In genomic region chr1:20729155-20729931, GRCh38 we compare ENCODE assay signal across 19 cellular contexts. TPM values are rescaled to one million over a fixed set of nuclear protein-coding genes. Genes with fewer than 3 reads are reported as not detected.
DNase-seq lines count a peak whose midpoint lies in the region; FAIRE-seq and TF ChIP-seq lines count a peak whose summit lies in the region.
"Had no signal": no experiment of that assay in that cellular context is flagged by ENCODE, and none has a peak within 500 bp of the region (broad histone marks: within the 10 kb centered on the region; RNA-seq: fewer than 3 reads in every experiment).

No MANE protein-coding gene starts in this region.

- H3K27me3 ChIP-seq in MG63, result no peaks in the 10 kb centered on the region

- H3K9me3 Mint-ChIP-seq in chondrocyte (ENCODE audit: low read depth) (no peaks in the 10 kb centered on the region), neural crest cell (no peaks in the 10 kb centered on the region)
- H3K9me3 Mint-ChIP-seq: CD8-positive, alpha-beta memory T cell had no signal

- H3K36me3 ChIP-seq in HEK293 (ENCODE audit: control insufficient read depth in 2 of 2, insufficient read depth in 1 of 2, low read length in 2 of 2), result no peaks in the 10 kb centered on the region
- no peaks in the 10 kb centered on the region for H3K36me3 ChIP-seq in MG63
- H3K36me3 ChIP-seq: esophagus squamous epithelium, lower lobe of right lung had no signal

- CTCF ChIA-PET in HEK293 (lab: Yijun Ruan, JAX), result interaction anchor here (2.4 kb wide), 1 partner anchor 33 kb away, joined by 11 read pairs; no protein-coding TSS in a partner anchor

- POLR2A ChIA-PET in HEK293 (lab: Yijun Ruan, JAX), result no interaction called here

- H3K4me1 Mint-ChIP-seq in chondrocyte (ENCODE audit: low read depth) (peaks cover 17% of the 10 kb centered on the region), neural crest cell (peaks cover 17% of the 10 kb centered on the region)

- H3K36me3 Mint-ChIP-seq in chondrocyte (ENCODE audit: low read depth), result no peaks in the 10 kb centered on the region
- H3K36me3 Mint-ChIP-seq in neural crest cell (ENCODE audit: low read depth), result no peaks in the 10 kb centered on the region
- H3K36me3 Mint-ChIP-seq: activated naive CD8-positive, alpha-beta T cell; CD8-positive, alpha-beta memory T cell had no signal

- no peak for TF ChIP-seq CTCF in HEK293 (tag by site-specific recombination; IDR thresholded peaks at IDR 0.05)
- no peak for TF ChIP-seq CTCF in chondrocyte (IDR thresholded peaks at IDR 0.05)
- no peak for TF ChIP-seq CTCF in neural crest cell (conservative IDR thresholded peaks at IDR 0.05)

- H3K27ac Mint-ChIP-seq in chondrocyte (ENCODE audit: unreplicated experiment) (no peak overlapping the region), neural crest cell (ENCODE audit: unreplicated experiment) (peak overlapping the region; percentile 43)
- H3K27ac Mint-ChIP-seq: activated naive CD8-positive, alpha-beta T cell had no signal

- FAIRE-seq in GM12891 (lab: Jason Lieb, UNC), result no peak
- FAIRE-seq: GM18507 had no signal

- no peaks in the 10 kb centered on the region for H3K9me3 ChIP-seq in HEK293 (ENCODE audit: control insufficient read depth, insufficient read depth, low read depth, low read length)
- no peaks in the 10 kb centered on the region for H3K9me3 ChIP-seq in MG63
- H3K9me3 ChIP-seq: esophagus squamous epithelium, lower lobe of right lung had no signal

- H3K4me1 ChIP-seq in HEK293 (ENCODE audit: control insufficient read depth, insufficient read depth, low read length), result peaks cover 8% of the 10 kb centered on the region

- no peak overlapping the region for H3K27ac ChIP-seq in HEK293 (ENCODE audit: extremely low read depth, low read depth, low read length)
- H3K27ac ChIP-seq: 22Rv1, esophagus squamous epithelium, lower lobe of right lung had no signal

- peak; percentile 42 for DNase-seq in NCI-H1092 treated with DMSO at 0.1 percent for 48 hours (lab: John Stamatoyannopoulos, UW)
- no peak for DNase-seq in NCI-H1092 (lab: John Stamatoyannopoulos, UW)
- peak; percentile 79 for DNase-seq in chondrocyte (ENCODE audit: low spot score)
- no peak for DNase-seq in neural crest cell (ENCODE audit: low read depth, low spot score)
- no peak for DNase-seq in germinal center (ENCODE audit: low spot score)
- no peak for DNase-seq in GM12891 (ENCODE audit: insufficient read length, low spot score)
- DNase-seq in MG63, result no peak
- DNase-seq: esophagus squamous epithelium; hippocampal formation; Kasumi-1; lower lobe of right lung; NCI-H1930; SHP77 treated with DMSO at 0.1 percent for 48 hours; stimulated activated naive CD4-positive, alpha-beta T cell treated with Interleukin-2 at 50 U/mL for 16 hours had no signal

- no peak for TF ChIP-seq POLR2A in GM12891 (IDR thresholded peaks at IDR 0.05; ENCODE audit: low read depth, low read length)

- H3K4me3 Mint-ChIP-seq in chondrocyte (ENCODE audit: unreplicated experiment), result no peak overlapping the region
- H3K4me3 Mint-ChIP-seq in neural crest cell, result peak overlapping the region; percentile 84

- H3K4me3 ChIP-seq in HEK293 (ENCODE audit: low read depth, low read length), result no peak overlapping the region
- H3K4me3 ChIP-seq in MG63, result no peak overlapping the region
- H3K4me3 ChIP-seq: esophagus squamous epithelium, lower lobe of right lung had no signal

- H3K27me3 Mint-ChIP-seq in chondrocyte (ENCODE audit: low read depth) (peaks cover 4% of the 10 kb centered on the region), neural crest cell (ENCODE audit: low read depth) (peaks cover 60% of the 10 kb centered on the region)

TF ChIP-seq in HEK293, 187 proteins besides CTCF, POLR2A, EP300 and RAD21:
- TF ChIP-seq IKZF3 (tag by site-specific recombination; IDR thresholded peaks at IDR 0.05), result no peak
- no peak for TF ChIP-seq SP2 (tag by site-specific recombination; IDR thresholded peaks at IDR 0.05)
- no peak for TF ChIP-seq ZNF76 (tag by site-specific recombination; IDR thresholded peaks at IDR 0.05; ENCODE audit: borderline replicate concordance, low read depth)
- TF ChIP-seq, protein P1, sequence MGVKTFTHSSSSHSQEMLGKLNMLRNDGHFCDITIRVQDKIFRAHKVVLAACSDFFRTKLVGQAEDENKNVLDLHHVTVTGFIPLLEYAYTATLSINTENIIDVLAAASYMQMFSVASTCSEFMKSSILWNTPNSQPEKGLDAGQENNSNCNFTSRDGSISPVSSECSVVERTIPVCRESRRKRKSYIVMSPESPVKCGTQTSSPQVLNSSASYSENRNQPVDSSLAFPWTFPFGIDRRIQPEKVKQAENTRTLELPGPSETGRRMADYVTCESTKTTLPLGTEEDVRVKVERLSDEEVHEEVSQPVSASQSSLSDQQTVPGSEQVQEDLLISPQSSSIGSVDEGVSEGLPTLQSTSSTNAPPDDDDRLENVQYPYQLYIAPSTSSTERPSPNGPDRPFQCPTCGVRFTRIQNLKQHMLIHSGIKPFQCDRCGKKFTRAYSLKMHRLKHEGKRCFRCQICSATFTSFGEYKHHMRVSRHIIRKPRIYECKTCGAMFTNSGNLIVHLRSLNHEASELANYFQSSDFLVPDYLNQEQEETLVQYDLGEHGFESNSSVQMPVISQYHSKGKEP (tag by site-specific recombination; IDR thresholded peaks at IDR 0.05), result no peak
- TF ChIP-seq ZBTB20 (tag by site-specific recombination; IDR thresholded peaks at IDR 0.05), result no peak
- TF ChIP-seq BCL11B (tag by site-specific recombination; IDR thresholded peaks at IDR 0.05; ENCODE audit: low read depth), result 0 out of 2 replicates have a peak, but pooled peaks have one; percentile 40
- TF ChIP-seq ZNF510 (tag by site-specific recombination; IDR thresholded peaks at IDR 0.05; ENCODE audit: insufficient replicate concordance), result no peak

TF ChIP-seq in GM12891, 5 proteins besides CTCF, POLR2A, EP300 and RAD21:
- TF ChIP-seq PAX5 (IDR thresholded peaks at IDR 0.05; ENCODE audit: insufficient read depth, low read length, severe bottlenecking), result no peak

RNA-seq across cellular contexts. Expression of gene SH2D5, which starts 3.2 kb away (rescaled TPM):
- total RNA-seq in chondrocyte (0.15 to 1.1 TPM (median 0.75 TPM) in 3 replicates), neural crest cell (3.2 TPM in 2 replicates)
- 0.17 TPM for polyA plus RNA-seq in GM12891 (2012; ENCODE audit: low read depth, missing spikeins)
- 1.7 and 2.4 TPM in 2 replicates for total RNA-seq in MG63 (2014; rRNA removed; shearing (Covaris generic); ENCODE audit: low replicate concordance)
- total RNA-seq: lower lobe of right lung had no signal
- polyA plus RNA-seq: CD8-positive, alpha-beta memory T cell had no signal

RNA-seq across cellular contexts. Expression of gene KIF17, which starts 11.5 kb away (rescaled TPM):
- total RNA-seq in chondrocyte, result 0.51 to 1.3 TPM (median 0.95 TPM) in 3 replicates
- 1.1 and 1.6 TPM in 2 replicates for total RNA-seq in neural crest cell
- 0.06 TPM for polyA plus RNA-seq in GM12891 (2012; ENCODE audit: low read depth, missing spikeins)
- 0.03 TPM in 1 of 2 replicates, not detected in the other for total RNA-seq in MG63 (2014; rRNA removed; shearing (Covaris generic); ENCODE audit: low replicate concordance)
- total RNA-seq: CD8-positive, alpha-beta memory T cell had no signal
- polyA plus RNA-seq: CD8-positive, alpha-beta memory T cell had no signal

RNA-seq across cellular contexts. Expression of gene HP1BP3, which starts 57.8 kb away (rescaled TPM):
- total RNA-seq in chondrocyte, result 182 to 225 TPM (median 182 TPM) in 3 replicates
- total RNA-seq in neural crest cell, result 302 and 303 TPM in 2 replicates
- 84.8 TPM for polyA plus RNA-seq in GM12891 (2012; ENCODE audit: low read depth, missing spikeins)
- 211 and 227 TPM in 2 replicates for total RNA-seq in MG63 (2014; rRNA removed; shearing (Covaris generic); ENCODE audit: low replicate concordance)

Comparison
In these comparisons a context has a peak if more than half of its experiments do, and no peak if none do; other contexts are left out.
1. DNase-seq: peak in NCI-H1092 treated with DMSO at 0.1 percent for 48 hours (single experiment) and chondrocyte (single experiment); none in NCI-H1092 (single experiment), neural crest cell (single experiment), germinal center (single experiment), GM12891 (single experiment) and MG63 (single experiment).